In the genomic region with DNA sequence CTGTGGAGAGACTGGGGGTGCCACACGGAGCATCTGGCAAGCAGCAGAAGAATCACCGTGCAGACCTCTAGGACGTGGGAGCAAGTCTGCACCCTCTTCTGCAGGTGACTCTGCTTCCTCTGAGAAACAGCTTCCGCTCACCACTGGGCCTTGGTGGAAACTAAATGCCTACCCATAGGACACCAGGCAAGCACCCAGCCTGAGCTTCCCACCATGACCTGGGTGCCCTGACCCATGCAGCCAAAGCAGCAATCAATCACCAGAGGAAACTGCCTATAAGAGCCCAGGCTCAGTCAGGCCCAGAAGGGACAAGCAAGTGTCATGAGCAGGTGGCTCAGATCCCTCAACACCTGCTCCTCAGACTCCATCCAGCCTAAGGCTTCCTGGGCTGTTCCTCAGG, we compare ENCODE assay signal across 13 cellular contexts.
"Had no signal": no experiment of that assay in that cellular context is flagged by ENCODE, and none has a peak within 500 bp of the region (broad histone marks: within the 10 kb centered on the region; RNA-seq: fewer than 3 reads in every experiment).

No MANE protein-coding gene starts in this region.

- H3K4me2 ChIP-seq: neural progenitor cell had no signal

- H2AFZ ChIP-seq: neural progenitor cell had no signal

- H3K27ac ChIP-seq: left lung, neural progenitor cell, psoas muscle, upper lobe of left lung had no signal

- H3K36me3 ChIP-seq: left lung, neural progenitor cell, upper lobe of left lung had no signal

- H3K9me3 ChIP-seq: left lung, psoas muscle, upper lobe of left lung had no signal

- DNase-seq: activated gamma-delta T cell; activated T-cell treated with anti-CD3 and anti-CD28 coated beads, Interleukin-2, amount 50 U/mL, for 72 hours; anterior cingulate cortex; central memory CD4-positive, alpha-beta T cell; left lung; naive thymus-derived CD8-positive, alpha-beta T cell; psoas muscle; right cardiac atrium; stimulated activated naive CD8-positive, alpha-beta T cell treated with anti-CD3 and anti-CD28 coated beads, Interleukin-15, Interleukin-2, amounts not matched to agents 100 U/mL and 50 U/mL, for 24 hours; upper lobe of left lung had no signal

- H3K9ac ChIP-seq: neural progenitor cell had no signal

- ATAC-seq: activated CD4-positive, CD25-positive, alpha-beta regulatory T cell treated with anti-CD3 and anti-CD28 coated beads, Interleukin-2, amount 50 U/mL, for 24 hours; activated T-cell treated with anti-CD3 and anti-CD28 coated beads, Interleukin-2, amount 50 U/mL, for 72 hours; left lung; naive thymus-derived CD8-positive, alpha-beta T cell; psoas muscle; right cardiac atrium; stimulated activated naive CD8-positive, alpha-beta T cell treated with anti-CD3 and anti-CD28 coated beads, Interleukin-15, Interleukin-2, amounts not matched to agents 100 U/mL and 50 U/mL, for 24 hours had no signal

- H3K27me3 ChIP-seq: upper lobe of left lung had no signal

- H3K4me1 ChIP-seq: left lung, psoas muscle, upper lobe of left lung had no signal

- H3K4me3 ChIP-seq: left lung, lung, neural progenitor cell, psoas muscle, upper lobe of left lung had no signal
